In the genomic region with DNA sequence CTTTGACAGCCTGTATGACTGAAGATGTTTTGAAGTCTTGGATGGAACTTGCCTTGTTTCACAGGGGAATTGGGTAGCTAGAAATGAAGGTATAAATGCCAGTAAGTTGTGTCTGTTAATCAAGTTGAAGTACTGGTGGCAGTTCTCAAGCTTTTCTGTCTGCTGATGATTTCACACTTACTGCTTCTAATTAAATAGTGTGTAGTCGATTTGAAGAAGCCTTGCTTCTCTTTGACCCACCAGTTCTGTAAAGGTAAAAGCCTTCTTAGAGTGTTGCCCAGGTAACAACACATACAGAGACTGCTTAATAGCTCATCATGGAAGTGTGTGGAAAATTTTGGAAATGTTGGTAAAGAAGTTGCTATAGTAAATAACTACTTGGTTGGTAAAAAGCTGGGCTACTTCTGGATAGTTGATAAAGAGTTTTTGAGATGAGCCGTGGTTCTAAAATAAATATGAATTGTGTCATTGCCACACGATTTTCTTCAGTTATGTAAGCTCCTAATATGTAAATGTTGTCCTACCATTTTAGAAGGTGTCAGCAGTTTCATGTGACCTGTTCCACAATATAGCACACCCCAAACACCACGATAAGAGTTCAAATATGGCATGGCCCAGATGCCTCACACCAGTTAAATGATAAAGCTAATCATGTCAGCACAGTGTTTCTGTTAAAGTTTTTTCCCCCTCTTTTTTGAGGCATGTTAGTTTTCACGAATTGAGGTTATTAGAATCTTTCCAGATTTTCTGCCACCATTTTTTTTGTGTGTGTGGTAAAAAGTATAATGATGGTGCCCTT, we compare ENCODE assay signal across 16 cellular contexts. TPM values are rescaled to one million over a fixed set of nuclear protein-coding genes. Genes with fewer than 3 reads are reported as not detected.
DNase-seq lines count a peak whose midpoint lies in the region; ATAC-seq, FAIRE-seq and TF ChIP-seq lines count a peak whose summit lies in the region.
"Had no signal": no experiment of that assay in that cellular context is flagged by ENCODE, and none has a peak within 500 bp of the region (broad histone marks: within the 10 kb centered on the region; RNA-seq: fewer than 3 reads in every experiment).

No MANE protein-coding gene starts in this region.

- H3K14ac ChIP-seq in mesenchymal stem cell (ENCODE audit: low read length in 2 of 2) = no peak overlapping the region

- H3K4me3 Mint-ChIP-seq in activated T-cell treated with anti-CD3 and anti-CD28 coated beads, Interleukin-2, amount 50 U/mL, for 24 hours = no peak overlapping the region
- H3K4me3 Mint-ChIP-seq in stimulated activated effector memory CD8-positive, alpha-beta T cell treated with anti-CD3 and anti-CD28 coated beads, Interleukin-12 subunit alpha, Interleukin-12 subunit beta, amount 100 ng/mL, for 72 hours = peak overlapping the region; percentile 18
- no peak overlapping the region for H3K4me3 Mint-ChIP-seq in mesothelial cell of epicardium

- no peak overlapping the region for H3K4ac ChIP-seq in mesenchymal stem cell (ENCODE audit: low read depth in 1 of 2, low read length in 2 of 2)

- H3K18ac ChIP-seq in mesenchymal stem cell (ENCODE audit: low read depth in 1 of 2, low read length in 2 of 2) = no peak overlapping the region

- H3K36me3 ChIP-seq in esophagus muscularis mucosa (no peaks in the 10 kb centered on the region), mesenchymal stem cell (ENCODE audit: control insufficient read depth in 1 of 2, insufficient read depth in 2 of 2, low read depth in 1 of 2, low read length in 2 of 2) (peaks cover 0 to 5% of the 10 kb centered on the region in 2 experiments)
- H3K36me3 ChIP-seq: adrenal gland, upper lobe of left lung had no signal

- H3K36me3 Mint-ChIP-seq in activated T-cell treated with anti-CD3 and anti-CD28 coated beads, Interleukin-2, amount 50 U/mL, for 24 hours (ENCODE audit: low read depth) = peaks cover 30% of the 10 kb centered on the region
- H3K36me3 Mint-ChIP-seq in stimulated activated effector memory CD8-positive, alpha-beta T cell treated with anti-CD3 and anti-CD28 coated beads, Interleukin-12 subunit alpha, Interleukin-12 subunit beta, amount 100 ng/mL, for 72 hours = peaks cover 18% of the 10 kb centered on the region
- no peaks in the 10 kb centered on the region for H3K36me3 Mint-ChIP-seq in mesothelial cell of epicardium

- H3K9me3 ChIP-seq in esophagus muscularis mucosa (no peaks in the 10 kb centered on the region), mesenchymal stem cell (ENCODE audit: control insufficient read depth, low read length) (no peaks in the 10 kb centered on the region)
- H3K9me3 ChIP-seq: adrenal gland, mucosa of descending colon, psoas muscle, upper lobe of left lung had no signal

- 63% methylated on average over 5 of the region's 5 CpGs for WGBS in esophagus muscularis mucosa
- 90% methylated on average over 5 of the region's 5 CpGs for WGBS in mesenchymal stem cell

- H3K27me3 ChIP-seq in esophagus muscularis mucosa (no peaks in the 10 kb centered on the region), mesenchymal stem cell (ENCODE audit: control insufficient read depth in 1 of 2, insufficient read depth in 1 of 2, low read length in 2 of 2) (no peaks in the 10 kb centered on the region)
- H3K27me3 ChIP-seq: adrenal gland, upper lobe of left lung had no signal

- no peaks in the 10 kb centered on the region for H3K27me3 Mint-ChIP-seq in activated T-cell treated with anti-CD3 and anti-CD28 coated beads, Interleukin-2, amount 50 U/mL, for 24 hours
- H3K27me3 Mint-ChIP-seq in mesothelial cell of epicardium (ENCODE audit: low read depth) = no peaks in the 10 kb centered on the region

- no peak overlapping the region for H2BK12ac ChIP-seq in mesenchymal stem cell (ENCODE audit: low read length in 2 of 2)

- H4K91ac ChIP-seq in mesenchymal stem cell (ENCODE audit: low read length) = no peak overlapping the region

- no peak for TF ChIP-seq CTCF in esophagus muscularis mucosa (IDR thresholded peaks at IDR 0.05)
- TF ChIP-seq CTCF in mesothelial cell of epicardium (IDR thresholded peaks at IDR 0.05; ENCODE audit: unreplicated experiment) = no peak

- H3K27ac ChIP-seq in esophagus muscularis mucosa (replicated peaks in 1 of 4) (peak overlapping the region; percentile 13 to 46 (median 30)), mesenchymal stem cell (ENCODE audit: low read length, poor library complexity, severe bottlenecking) (no peak overlapping the region)
- H3K27ac ChIP-seq: adrenal gland, psoas muscle had no signal

- no peak for TF ChIP-seq EP300 in esophagus muscularis mucosa (IDR thresholded peaks at IDR 0.05)

- H3K4me3 ChIP-seq in esophagus muscularis mucosa (no peak overlapping the region), mesenchymal stem cell (ENCODE audit: insufficient read depth in 1 of 2, low read depth in 1 of 2, low read length in 2 of 2) (no peak overlapping the region)
- H3K4me3 ChIP-seq: adrenal gland, mucosa of descending colon, psoas muscle, upper lobe of left lung had no signal

- H3K27ac Mint-ChIP-seq in activated T-cell treated with anti-CD3 and anti-CD28 coated beads, Interleukin-2, amount 50 U/mL, for 24 hours = peak overlapping the region; percentile 42
- H3K27ac Mint-ChIP-seq in stimulated activated effector memory CD8-positive, alpha-beta T cell treated with anti-CD3 and anti-CD28 coated beads, Interleukin-12 subunit alpha, Interleukin-12 subunit beta, amount 100 ng/mL, for 72 hours = peak overlapping the region; percentile 74
- no peak overlapping the region for H3K27ac Mint-ChIP-seq in mesothelial cell of epicardium

- no peak overlapping the region for H2BK120ac ChIP-seq in mesenchymal stem cell (ENCODE audit: low read depth, low read length)

- H3K4me1 Mint-ChIP-seq in activated T-cell treated with anti-CD3 and anti-CD28 coated beads, Interleukin-2, amount 50 U/mL, for 24 hours (ENCODE audit: low read depth) = peaks cover 67% of the 10 kb centered on the region
- H3K4me1 Mint-ChIP-seq in stimulated activated effector memory CD8-positive, alpha-beta T cell treated with anti-CD3 and anti-CD28 coated beads, Interleukin-12 subunit alpha, Interleukin-12 subunit beta, amount 100 ng/mL, for 72 hours = peaks cover 70% of the 10 kb centered on the region
- H3K4me1 Mint-ChIP-seq in mesothelial cell of epicardium = peaks cover 5% of the 10 kb centered on the region

- no peak overlapping the region for H4K8ac ChIP-seq in mesenchymal stem cell (ENCODE audit: low read length)

- no peak overlapping the region for H2AFZ ChIP-seq in mesenchymal stem cell (ENCODE audit: low read depth, low read length)

- no peak overlapping the region for H3K4me2 ChIP-seq in mesenchymal stem cell (ENCODE audit: low read length, poor library complexity, severe bottlenecking)

- DNase-seq in activated T-cell treated with anti-CD3 and anti-CD28 coated beads, Interleukin-2, amount 50 U/mL, for 24 hours = no peak
- DNase-seq in activated T-cell treated with anti-CD3 and anti-CD28 coated beads, Interleukin-2, amount 50 U/mL, for 1 hour = no peak
- DNase-seq in OCI-M1 (lab: John Stamatoyannopoulos, UW) = peak; percentile 88
- DNase-seq in esophagus muscularis mucosa (ENCODE audit: extremely low spot score) = no peak
- no peak for DNase-seq in stimulated activated effector memory CD8-positive, alpha-beta T cell treated with anti-CD3 and anti-CD28 coated beads, Interleukin-12 subunit alpha, Interleukin-12 subunit beta, amount 100 ng/mL, for 72 hours (ENCODE audit: low spot score in 2 of 2)
- no peak for DNase-seq in GM19239 (ENCODE audit: insufficient read length, low spot score)
- no peak for DNase-seq in mesothelial cell of epicardium (ENCODE audit: low spot score in 2 of 2, unreplicated experiment in 2 of 2)
- no peak for DNase-seq in mesenchymal stem cell
- DNase-seq: adrenal gland; cortex of kidney; mucosa of descending colon; NCI-H1092; psoas muscle; stimulated activated CD8-positive, alpha-beta memory T cell treated with anti-CD3 and anti-CD28 coated beads, Interleukin-4, amount 100 ng/mL, for 48 hours; T1000; upper lobe of left lung had no signal

- intact Hi-C loops in esophagus muscularis mucosa (cut with DNase I) = loop anchor here (5.0 kb wide), 1 partner anchor 54 kb away; no protein-coding TSS in a partner anchor

- H3K23ac ChIP-seq in mesenchymal stem cell (ENCODE audit: low read length in 2 of 2) = no peak overlapping the region

- H3K9me3 Mint-ChIP-seq in activated T-cell treated with anti-CD3 and anti-CD28 coated beads, Interleukin-2, amount 50 U/mL, for 24 hours = no peaks in the 10 kb centered on the region
- no peaks in the 10 kb centered on the region for H3K9me3 Mint-ChIP-seq in stimulated activated effector memory CD8-positive, alpha-beta T cell treated with anti-CD3 and anti-CD28 coated beads, Interleukin-12 subunit alpha, Interleukin-12 subunit beta, amount 100 ng/mL, for 72 hours
- no peaks in the 10 kb centered on the region for H3K9me3 Mint-ChIP-seq in mesothelial cell of epicardium

- ATAC-seq in stimulated activated effector memory CD8-positive, alpha-beta T cell treated with anti-CD3 and anti-CD28 coated beads, Interleukin-12 subunit alpha, Interleukin-12 subunit beta, amount 100 ng/mL, for 72 hours = peak; percentile 32
- ATAC-seq: mucosa of descending colon had no signal

- no peak for TF ChIP-seq POLR2A in esophagus muscularis mucosa (IDR thresholded peaks at IDR 0.05; ENCODE audit: low read depth)

- H2BK15ac ChIP-seq in mesenchymal stem cell (ENCODE audit: low read depth, poor library complexity, severe bottlenecking) = no peak overlapping the region

- H3K4me1 ChIP-seq in esophagus muscularis mucosa (peaks cover 13 to 43% (median 24%) of the 10 kb centered on the region in 4 donors), mesenchymal stem cell (ENCODE audit: control insufficient read depth, insufficient read depth, low read depth, low read length) (no peaks in the 10 kb centered on the region)
- H3K4me1 ChIP-seq: adrenal gland, psoas muscle had no signal

- H3K79me1 ChIP-seq in mesenchymal stem cell (replicated peaks; ENCODE audit: low read length, poor library complexity, severe bottlenecking) = peaks cover 19% of the 10 kb centered on the region

- H3K9ac ChIP-seq in mesenchymal stem cell (ENCODE audit: low read length) = no peak overlapping the region

- no peak overlapping the region for H2BK5ac ChIP-seq in mesenchymal stem cell (ENCODE audit: low read depth, low read length, poor library complexity, severe bottlenecking)

- H2AK5ac ChIP-seq in mesenchymal stem cell (ENCODE audit: low read length, severe bottlenecking) = no peak overlapping the region

- no peak for FAIRE-seq in GM19239 (lab: Jason Lieb, UNC)

RNA-seq across cellular contexts. Expression of a gene that starts 7.4 kb away (rescaled TPM):
- total RNA-seq in esophagus muscularis mucosa (100 to 1,000 TPM in 1 of 4 donors, 10 to 100 TPM in 3; 39.3 to 101 (median 63.7) TPM), mesothelial cell of epicardium (41.1 to 48.5 TPM (median 47.0 TPM) in 3 replicates)
- polyA plus RNA-seq in mesenchymal stem cell (2013, experiment 1 of 2) = 14.2 TPM
- 15.5 TPM for polyA plus RNA-seq in mesenchymal stem cell (2013, experiment 2 of 2)
